Comparison of ENCODE assay signal across 17 cellular contexts in genomic region chr2:42110287-42110973, GRCh38. TPM values are rescaled to one million over a fixed set of nuclear protein-coding genes. Genes with fewer than 3 reads are reported as not detected.
A peak's percentile ranks its signal among the peaks of the same experiment; 100 is the strongest.
DNase-seq lines count a peak whose midpoint lies in the region; ATAC-seq, FAIRE-seq and TF ChIP-seq lines count a peak whose summit lies in the region.
"Had no signal": no experiment of that assay in that cellular context is flagged by ENCODE, and none has a peak within 500 bp of the region (broad histone marks: within the 10 kb centered on the region; RNA-seq: fewer than 3 reads in every experiment).

No MANE protein-coding gene starts in this region.

- no TSS peak for BruUV-seq in IMR-90 (replicated peaks; lab: Mats Ljungman, UMichigan)

- TF ChIP-seq CTCF in A549 (IDR thresholded peaks at IDR 0.05), result no peak
- TF ChIP-seq CTCF in IMR-90 (conservative IDR thresholded peaks at IDR 0.05; ENCODE audit: low read depth, low read length), result no peak
- TF ChIP-seq CTCF in endodermal cell (conservative IDR thresholded peaks at IDR 0.05), result no peak

- intact Hi-C loops in IMR-90 (cut with micrococcal nuclease), result no loop called here
- intact Hi-C loops in naive thymus-derived CD4-positive, alpha-beta T cell (cut with micrococcal nuclease), result no loop called here
- intact Hi-C loops in posterior cingulate gyrus (cut with DNase I), result no loop called here

- H3K9ac ChIP-seq in IMR-90 (ENCODE audit: low read depth, low read length), result no peak overlapping the region
- H3K9ac ChIP-seq in endodermal cell (ENCODE audit: extremely low read depth, low read length, poor library complexity, severe bottlenecking), result no peak overlapping the region

- H3K14ac ChIP-seq in IMR-90 (replicated peaks; ENCODE audit: low read depth, low read length), result no peak overlapping the region

- ATAC-seq in A549, result peak; percentile 63 to 70; a peak in 4 of 6 replicates
- ATAC-seq in IMR-90 (ENCODE audit: low read depth), result peak; percentile 96
- ATAC-seq in naive thymus-derived CD4-positive, alpha-beta T cell, result no peak
- ATAC-seq in GM18511 (IDR thresholded peaks at IDR 0.05; ENCODE audit: unreplicated experiment), result no peak
- ATAC-seq: activated naive CD4-positive, alpha-beta T cell treated with anti-CD3 and anti-CD28 coated beads, Interleukin-2, amount 50 U/mL, for 72 hours; natural killer cell had no signal

- no peak for TF ChIP-seq EP300 in A549 (IDR thresholded peaks at IDR 0.05)

- DNase-seq in A549 (ENCODE audit: low read depth in 1 of 2, low spot score in 1 of 2) (no peak), IMR-90 (peak; percentile 70), endodermal cell (peak; percentile 46), kidney tubule cell (ENCODE audit: low spot score) (no peak), posterior cingulate gyrus (no peak)
- no peak for DNase-seq in naive thymus-derived CD4-positive, alpha-beta T cell
- DNase-seq in activated CD4-positive, CD25-positive, alpha-beta regulatory T cell (lab: John Stamatoyannopoulos, UW), result no peak
- DNase-seq: activated CD8-positive, alpha-beta memory T cell treated with anti-CD3 and anti-CD28 coated beads, Interleukin-2, amount 50 U/mL, for 48 hours; caudate nucleus; natural killer cell; NCI-H187 treated with DMSO at 0.1 percent for 48 hours; NCI-H524 treated with DMSO at 0.1 percent for 48 hours; Peyer's patch; stimulated activated CD4-positive, alpha-beta T cell treated with anti-CD3 and anti-CD28 coated beads, Interleukin-4, amount 100 ng/mL, for 4 hours; uterus had no signal

- H3K27ac ChIP-seq in A549 (peak overlapping the region in 1 of 2 experiments; percentile 56; a peak in 3 of 6 replicates), IMR-90 (ENCODE audit: insufficient read depth, low read length) (no peak overlapping the region), endodermal cell (ENCODE audit: low read depth, low read length) (no peak overlapping the region)
- peak overlapping the region; percentile 95 for H3K27ac ChIP-seq in naive thymus-derived CD4-positive, alpha-beta T cell (ENCODE audit: low read depth, low read length)
- H3K27ac ChIP-seq: uterus had no signal

- H3K27ac Mint-ChIP-seq in endodermal cell, result no peak overlapping the region
- no peak overlapping the region for H3K27ac Mint-ChIP-seq in naive thymus-derived CD4-positive, alpha-beta T cell
- H3K27ac Mint-ChIP-seq: activated naive CD4-positive, alpha-beta T cell treated with anti-CD3 and anti-CD28 coated beads, Interleukin-2, amount 50 U/mL, for 72 hours; natural killer cell had no signal

- H3K9me1 ChIP-seq in IMR-90 (ENCODE audit: insufficient read depth, low read length), result no peaks in the 10 kb centered on the region

- in situ Hi-C loops in IMR-90 (cut with MboI; ENCODE audit: low sequenced_read_pairs), result no loop called here

- CTCF ChIA-PET in A549 (lab: Yijun Ruan, JAX), result interaction anchor here (0.8 kb wide), 1 partner anchor 13 kb away, joined by 3 read pairs; no protein-coding TSS in a partner anchor
- CTCF ChIA-PET in IMR-90 (lab: Yijun Ruan, JAX), result no interaction called here
- CTCF ChIA-PET in naive thymus-derived CD4-positive, alpha-beta T cell (lab: Charles Lee), result interaction anchor here (0.6 kb wide), 1 partner anchor 61 kb away, joined by 3 read pairs; no protein-coding TSS in a partner anchor

- no peak for TF ChIP-seq POLR2A in A549 (IDR thresholded peaks at IDR 0.05; ENCODE audit: low read length)
- TF ChIP-seq POLR2A in IMR-90 (IDR thresholded peaks at IDR 0.05; ENCODE audit: low read depth, low read length), result no peak

- dilution Hi-C loops in IMR-90 (cut with HindIII; ENCODE audit: low sequenced_read_pairs, unreplicated experiment), result no loop called here

- H3K27me3 Mint-ChIP-seq in endodermal cell (ENCODE audit: insufficient read depth), result no peaks in the 10 kb centered on the region
- H3K27me3 Mint-ChIP-seq in naive thymus-derived CD4-positive, alpha-beta T cell, result peaks cover 0 to 2% (median 0%) of the 10 kb centered on the region in 5 donors

- no peak for FAIRE-seq in A549 (lab: Jason Lieb, UNC)

- H3K23ac ChIP-seq in IMR-90 (ENCODE audit: low read depth, low read length), result no peak overlapping the region

- POLR2A ChIA-PET in A549 (lab: Yijun Ruan, JAX) (no interaction called here), IMR-90 (lab: Charles Lee; ENCODE audit: unreplicated experiment) (no interaction called here)
- POLR2A ChIA-PET in naive thymus-derived CD4-positive, alpha-beta T cell (lab: Charles Lee), result interaction anchor here (0.6 to 20.6 kb wide), 3 partner anchors 23 to 1112 kb away, joined by 3 to 636 read pairs (median 4); no protein-coding TSS in a partner anchor

- H2BK120ac ChIP-seq in IMR-90 (ENCODE audit: low read depth, low read length), result no peak overlapping the region

- no peaks in the 10 kb centered on the region for H3K36me3 Mint-ChIP-seq in endodermal cell (ENCODE audit: low read depth)
- peaks cover 0 to 9% (median 0%) of the 10 kb centered on the region in 5 donors for H3K36me3 Mint-ChIP-seq in naive thymus-derived CD4-positive, alpha-beta T cell
- H3K36me3 Mint-ChIP-seq: natural killer cell had no signal

- H3K4ac ChIP-seq in IMR-90 (ENCODE audit: low read depth, low read length), result no peak overlapping the region

- no peak overlapping the region for H3K18ac ChIP-seq in IMR-90 (ENCODE audit: low read depth, low read length)

- no peak overlapping the region for H3K4me3 Mint-ChIP-seq in endodermal cell
- no peak overlapping the region for H3K4me3 Mint-ChIP-seq in naive thymus-derived CD4-positive, alpha-beta T cell
- H3K4me3 Mint-ChIP-seq: natural killer cell had no signal

- no peaks in the 10 kb centered on the region for H3K9me3 ChIP-seq in A549
- no peaks in the 10 kb centered on the region for H3K9me3 ChIP-seq in IMR-90 (ENCODE audit: control insufficient read depth, insufficient read depth, low read length)
- H3K9me3 ChIP-seq in endodermal cell (ENCODE audit: control insufficient read depth, low read length), result no peaks in the 10 kb centered on the region
- no peaks in the 10 kb centered on the region for H3K9me3 ChIP-seq in naive thymus-derived CD4-positive, alpha-beta T cell (ENCODE audit: control insufficient read depth in 2 of 3, low read length in 3 of 3)
- H3K9me3 ChIP-seq: Peyer's patch, uterus had no signal

- H3K79me1 ChIP-seq in IMR-90 (ENCODE audit: low read depth in 1 of 2, low read length in 2 of 2), result no peaks in the 10 kb centered on the region

- H4K8ac ChIP-seq in IMR-90 (ENCODE audit: low read depth in 2 of 2, low read length in 2 of 2), result no peak overlapping the region

- H3K56ac ChIP-seq in IMR-90 (ENCODE audit: extremely low read depth, insufficient read depth, low read length), result no peak overlapping the region

- no peak overlapping the region for H2BK20ac ChIP-seq in IMR-90 (ENCODE audit: low read depth, low read length)

- no peak overlapping the region for H2AK5ac ChIP-seq in IMR-90 (ENCODE audit: low read depth, low read length)

- no peak overlapping the region for H3K4me3 ChIP-seq in A549
- no peak overlapping the region for H3K4me3 ChIP-seq in IMR-90 (ENCODE audit: insufficient read depth, low read depth, low read length)
- H3K4me3 ChIP-seq in endodermal cell (ENCODE audit: low read length), result no peak overlapping the region
- no peak overlapping the region for H3K4me3 ChIP-seq in naive thymus-derived CD4-positive, alpha-beta T cell (ENCODE audit: low read length)
- H3K4me3 ChIP-seq: Peyer's patch, uterus had no signal

- peaks cover 7% of the 10 kb centered on the region for H3K4me1 Mint-ChIP-seq in endodermal cell
- peaks cover 21 to 38% (median 29%) of the 10 kb centered on the region in 7 donors for H3K4me1 Mint-ChIP-seq in naive thymus-derived CD4-positive, alpha-beta T cell

- no peaks in the 10 kb centered on the region for H3K9me3 Mint-ChIP-seq in endodermal cell
- H3K9me3 Mint-ChIP-seq in naive thymus-derived CD4-positive, alpha-beta T cell, result no peaks in the 10 kb centered on the region
- H3K9me3 Mint-ChIP-seq: activated naive CD4-positive, alpha-beta T cell treated with anti-CD3 and anti-CD28 coated beads, Interleukin-2, amount 50 U/mL, for 72 hours; natural killer cell had no signal

- H3K4me1 ChIP-seq in A549, result peaks cover 21% of the 10 kb centered on the region
- peaks cover 4% of the 10 kb centered on the region; the same call in 1 of the 2 replicates for H3K4me1 ChIP-seq in IMR-90 (ENCODE audit: control insufficient read depth, insufficient read depth, low read length)
- H3K4me1 ChIP-seq in endodermal cell (ENCODE audit: control insufficient read depth, insufficient read depth, low read length), result no peaks in the 10 kb centered on the region
- peaks cover 60 to 81% of the 10 kb centered on the region in 2 donors for H3K4me1 ChIP-seq in naive thymus-derived CD4-positive, alpha-beta T cell (ENCODE audit: control insufficient read depth in 2 of 2, insufficient read depth in 2 of 2, low read length in 2 of 2)
- H3K4me1 ChIP-seq: uterus had no signal

- H3K36me3 ChIP-seq in IMR-90 (ENCODE audit: control insufficient read depth, insufficient read depth, low read length) (no peaks in the 10 kb centered on the region), endodermal cell (ENCODE audit: control insufficient read depth, insufficient read depth, low read length) (no peaks in the 10 kb centered on the region)
- no peaks in the 10 kb centered on the region for H3K36me3 ChIP-seq in naive thymus-derived CD4-positive, alpha-beta T cell (ENCODE audit: control insufficient read depth in 2 of 3, insufficient read depth in 3 of 3, low read length in 3 of 3)
- H3K36me3 ChIP-seq: Peyer's patch, uterus had no signal

- no peak overlapping the region for H2BK5ac ChIP-seq in IMR-90 (ENCODE audit: low read depth, low read length, poor library complexity, severe bottlenecking)

- H2AFZ ChIP-seq in IMR-90 (replicated peaks; ENCODE audit: low read length, poor library complexity), result peak overlapping the region; percentile 50

- no peak overlapping the region for H4K5ac ChIP-seq in IMR-90 (ENCODE audit: low read depth, low read length)

- TF ChIP-seq RAD21 in A549 (conservative IDR thresholded peaks at IDR 0.05 in 1 of 2, IDR thresholded peaks at IDR 0.05 in 1 of 2) (no peak), IMR-90 (IDR thresholded peaks at IDR 0.05; ENCODE audit: low read length) (no peak)

- H4K91ac ChIP-seq in IMR-90 (ENCODE audit: insufficient read depth, low read depth, low read length), result no peak overlapping the region

- H3K27me3 ChIP-seq in IMR-90 (ENCODE audit: control insufficient read depth, insufficient read depth, low read length), result 0 out of 2 replicates have a peak, but pooled peaks cover 2% of the 10 kb centered on the region
- no peaks in the 10 kb centered on the region for H3K27me3 ChIP-seq in endodermal cell (ENCODE audit: control insufficient read depth, insufficient read depth, low read length, poor library complexity, severe bottlenecking)
- H3K27me3 ChIP-seq in naive thymus-derived CD4-positive, alpha-beta T cell (ENCODE audit: control insufficient read depth in 2 of 2, insufficient read depth in 2 of 2, low read length in 2 of 2), result no peaks in the 10 kb centered on the region
- H3K27me3 ChIP-seq: Peyer's patch, uterus had no signal

- peak overlapping the region; percentile 14 for H2AK9ac ChIP-seq in IMR-90 (replicated peaks; ENCODE audit: low read depth, low read length, poor library complexity)

- WGBS in A549 (ENCODE audit: missing lambda C conversion rate), result 64% methylated on average over 9 of the region's 9 CpGs
- 40% methylated on average over 5 of the region's 9 CpGs; no CpG with 5 or more reads in 1 of the 2 experiments for WGBS in IMR-90 (ENCODE audit: extremely low coverage in 2 of 2, insufficient read length in 1 of 2), 2 experiments
- 59 to 75% methylated on average over 6 to 9 of the region's 9 CpGs for WGBS in endodermal cell (ENCODE audit: insufficient coverage in 1 of 2, insufficient read length in 1 of 2), 2 experiments

- 0 out of 3 replicates have a peak overlapping the region, but pooled peaks have one; percentile 5 for H3K4me2 ChIP-seq in A549
- no peak overlapping the region for H3K4me2 ChIP-seq in IMR-90 (ENCODE audit: low read depth, low read length)

- H4K20me1 ChIP-seq in IMR-90 (ENCODE audit: insufficient read depth, low read length), result no peaks in the 10 kb centered on the region

- H2BK15ac ChIP-seq in IMR-90 (ENCODE audit: low read depth, low read length), result no peak overlapping the region

RNA-seq across cellular contexts. Expression of gene EML4, which starts 58.7 kb away (rescaled TPM):
- 115 and 130 TPM in 2 replicates for polyA plus RNA-seq in A549 (2011; rRNA removed)
- 23.2 and 24.9 TPM in 2 replicates for polyA plus RNA-seq in A549 (2012; cell fraction: cytosol; rRNA removed)
- 20.9 and 29.1 TPM in 2 replicates for polyA plus RNA-seq in A549 (2012; cell fraction: nucleus; rRNA removed)
- 34.6 to 39.0 TPM (median 36.3 TPM) in 3 replicates for polyA plus RNA-seq in A549 (2017; fragmentation: RNase III; extraction: RNeasy Plus Mini Kit Qiagen cat#74134 plus additional on column Dnase treatment)
- polyA minus RNA-seq in A549 (2011; rRNA and poly(A)+ RNA removed), result 88.9 and 93.5 TPM in 2 replicates
- total RNA-seq in IMR-90 (2012; rRNA removed), result 73.7 and 85.8 TPM in 2 replicates
- polyA plus RNA-seq in IMR-90 (2012; rRNA removed), result 24.8 and 29.7 TPM in 2 replicates
- 6.9 and 14.5 TPM in 2 replicates for polyA plus RNA-seq in IMR-90 (2012; cell fraction: cytosol; rRNA removed)
- polyA plus RNA-seq in IMR-90 (2012; cell fraction: nucleus; rRNA removed; ENCODE audit: low replicate concordance), result 24.1 and 88.2 TPM in 2 replicates
- 10 to 100 TPM; 84.6 to 90.9 TPM for total RNA-seq in endodermal cell
- 63.3 TPM for polyA plus RNA-seq in endodermal cell (2013, experiment 1 of 2)
- 67.9 TPM for polyA plus RNA-seq in endodermal cell (2013, experiment 2 of 2)
- total RNA-seq in naive thymus-derived CD4-positive, alpha-beta T cell, result 100 to 1,000 TPM in 4 of 5 experiments, 10 to 100 TPM in 1; 91.1 to 167 (median 143) TPM
- polyA plus RNA-seq in naive thymus-derived CD4-positive, alpha-beta T cell, result 10 to 100 TPM; 64.9 to 69.3 TPM

Comparison
In these comparisons a context has a peak if more than half of its experiments do, and no peak if none do; other contexts are left out.
1. ATAC-seq: peak in A549 (2 of 2) and IMR-90 (single experiment); none in naive thymus-derived CD4-positive, alpha-beta T cell (single experiment) and GM18511 (single experiment).
2. DNase-seq: peak in IMR-90 (single experiment) and endodermal cell (single experiment); none in A549 (0 of 2), naive thymus-derived CD4-positive, alpha-beta T cell (0 of 9), kidney tubule cell (single experiment), posterior cingulate gyrus (0 of 10) and activated CD4-positive, CD25-positive, alpha-beta regulatory T cell (0 of 4).